In genomic region chr21:45643021-45643980, GRCh38 we compare ENCODE assay signal across 8 cellular contexts. TPM values are rescaled to one million over a fixed set of nuclear protein-coding genes. Genes with fewer than 3 reads are reported as not detected.
A peak's percentile ranks its signal among the peaks of the same experiment; 100 is the strongest.
DNase-seq lines count a peak whose midpoint lies in the region; ATAC-seq and TF ChIP-seq lines count a peak whose summit lies in the region.

TSS of gene PCBP3 (plus strand) at chr21:45643725. CDS start at chr21:45850086, 206,361 bp downstream.

- H3K27me3 ChIP-seq in BE2C, result no peaks in the 10 kb centered on the region
- peaks cover 6 to 13% of the 10 kb centered on the region in 2 donors for H3K27me3 ChIP-seq in mucosa of rectum (ENCODE audit: control insufficient read depth in 2 of 2, insufficient read depth in 2 of 2, low read length in 2 of 2)

- H3K9me3 ChIP-seq in BE2C (no peaks in the 10 kb centered on the region), mucosa of rectum (ENCODE audit: control insufficient read depth in 2 of 2, low read length in 2 of 2) (no peaks in the 10 kb centered on the region)

- no peak for TF ChIP-seq CTCF in BE2C (IDR thresholded peaks at IDR 0.05; ENCODE audit: low read depth, low read length)

- H3K36me3 ChIP-seq in BE2C, result no peaks in the 10 kb centered on the region
- no peaks in the 10 kb centered on the region for H3K36me3 ChIP-seq in mucosa of rectum (ENCODE audit: control insufficient read depth in 2 of 2, insufficient read depth in 2 of 2, low read length in 2 of 2)

- no peak within 1 kb of the TSS for H3K9ac ChIP-seq in mucosa of rectum (ENCODE audit: low read depth in 1 of 2, low read length in 2 of 2)

- peak; percentile 72 for ATAC-seq in GM19351 (IDR thresholded peaks at IDR 0.05; ENCODE audit: unreplicated experiment)
- peak; percentile 58 for ATAC-seq in HG03571 (IDR thresholded peaks at IDR 0.05; ENCODE audit: unreplicated experiment)

- H3K4me3 ChIP-seq in BE2C (ENCODE audit: low read depth, low read length) (peak within 1 kb of the TSS; percentile 91), mucosa of rectum (ENCODE audit: low read length in 2 of 2) (peak within 1 kb of the TSS; percentile 20 to 23)

- DNase-seq in BE2C, result peak; percentile 100
- peak; percentile 92 to 97 for DNase-seq in NOMO-1 (lab: John Stamatoyannopoulos, UW; ENCODE audit: unreplicated experiment in 2 of 2)
- peak; percentile 94 for DNase-seq in activated T-cell treated with anti-CD3 and anti-CD28 coated beads for 24 hours (ENCODE audit: low read depth)
- DNase-seq in epithelial cell of prostate (ENCODE audit: low read depth, low spot score), result peak; percentile 20
- DNase-seq in stimulated activated CD8-positive, alpha-beta memory T cell treated with anti-CD3 and anti-CD28 coated beads, Interleukin-4, amount 100 ng/mL, for 1 hour (ENCODE audit: low read depth in 2 of 2, low spot score in 1 of 2), result peak; percentile 59 to 84

- H3K27ac ChIP-seq in epithelial cell of prostate (no peak within 1 kb of the TSS), mucosa of rectum (ENCODE audit: low read depth in 2 of 2, low read length in 2 of 2) (peak within 1 kb of the TSS in 1 of 2 donors; percentile 63)

- H3K4me1 ChIP-seq in BE2C (peaks cover 35% of the 10 kb centered on the region), mucosa of rectum (ENCODE audit: control insufficient read depth in 2 of 2, insufficient read depth in 2 of 2, low read length in 2 of 2) (peaks cover 4 to 5% of the 10 kb centered on the region in 2 donors)

RNA-seq across cellular contexts. Expression of gene PCBP3, which starts in this region (rescaled TPM):
- 13.6 TPM for polyA plus RNA-seq in BE2C (2012; ENCODE audit: insufficient read depth, insufficient read length, low read depth)

Comparison
In these comparisons a context has a peak if more than half of its experiments do, and no peak if none do; other contexts are left out.
1. DNase-seq: peak in every context shown above with its lines; median percentile 100 in BE2C; 94 in NOMO-1; 94 in activated T-cell treated with anti-CD3 and anti-CD28 coated beads for 24 hours; 72 in stimulated activated CD8-positive, alpha-beta memory T cell treated with anti-CD3 and anti-CD28 coated beads, Interleukin-4, amount 100 ng/mL, for 1 hour; 20 in epithelial cell of prostate.